In the genomic region with DNA sequence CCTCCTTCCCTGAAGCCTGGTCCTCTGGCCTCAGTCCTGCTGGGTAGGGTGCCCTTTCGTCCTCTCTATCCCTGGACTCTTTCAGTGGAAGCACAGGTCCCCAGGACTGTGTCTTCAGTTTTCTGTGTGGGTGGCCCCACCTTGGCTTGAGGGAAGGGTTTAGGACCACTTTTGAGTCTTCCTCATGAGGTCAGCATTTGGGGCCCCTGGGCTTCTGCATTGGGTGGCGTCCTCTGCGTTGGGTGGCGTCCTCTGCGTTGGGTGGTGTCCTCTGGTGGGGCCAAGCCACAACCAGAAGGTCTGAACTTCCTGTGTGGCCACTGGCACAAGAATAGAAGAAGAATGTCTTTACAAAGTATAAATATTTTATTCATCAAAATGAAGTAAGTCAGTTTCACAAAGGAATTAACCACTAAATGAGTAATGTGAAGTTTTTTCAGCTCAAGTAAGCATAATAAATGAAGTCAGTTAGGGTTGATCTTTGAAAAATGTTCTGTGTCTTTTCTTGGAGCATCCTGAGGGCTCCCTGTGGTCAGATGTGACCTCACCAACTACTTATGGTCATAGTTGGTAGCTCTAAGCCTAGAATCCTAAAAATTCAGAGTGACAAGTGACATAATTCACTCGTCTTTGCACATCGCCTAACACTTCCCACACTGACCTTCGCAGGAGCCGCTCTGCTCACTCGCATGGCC, we compare ENCODE assay signal across 1 cellular context.
TF ChIP-seq lines count a peak whose summit lies in the region.

No MANE protein-coding gene starts in this region.

TF ChIP-seq in IMR-90, 13 proteins besides CTCF, POLR2A, EP300 and RAD21:
- TF ChIP-seq RCOR1 (IDR thresholded peaks at IDR 0.05; ENCODE audit: insufficient replicate concordance, low read length) (no peak), NFE2L2 (IDR thresholded peaks at IDR 0.05; ENCODE audit: low read depth, low read length) (no peak), CHD1 (IDR thresholded peaks at IDR 0.05; ENCODE audit: low read depth, low read length) (no peak), BHLHE40 (IDR thresholded peaks at IDR 0.05; ENCODE audit: low read depth, low read length) (no peak), SMC3 (IDR thresholded peaks at IDR 0.05; ENCODE audit: low read depth, low read length) (no peak), MAZ (IDR thresholded peaks at IDR 0.05; ENCODE audit: borderline replicate concordance, low read depth, low read length) (no peak), RFX5 (IDR thresholded peaks at IDR 0.05; ENCODE audit: low read depth, low read length) (no peak), MAFK (IDR thresholded peaks at IDR 0.05; ENCODE audit: low read depth, low read length) (no peak), CEBPB (IDR thresholded peaks at IDR 0.05; ENCODE audit: low read depth, low read length) (no peak), MXI1 (IDR thresholded peaks at IDR 0.05; ENCODE audit: borderline replicate concordance, low read depth, low read length) (no peak), FOS (IDR thresholded peaks at IDR 0.05; ENCODE audit: low read depth, low read length) (no peak)
- TF ChIP-seq, protein P1, sequence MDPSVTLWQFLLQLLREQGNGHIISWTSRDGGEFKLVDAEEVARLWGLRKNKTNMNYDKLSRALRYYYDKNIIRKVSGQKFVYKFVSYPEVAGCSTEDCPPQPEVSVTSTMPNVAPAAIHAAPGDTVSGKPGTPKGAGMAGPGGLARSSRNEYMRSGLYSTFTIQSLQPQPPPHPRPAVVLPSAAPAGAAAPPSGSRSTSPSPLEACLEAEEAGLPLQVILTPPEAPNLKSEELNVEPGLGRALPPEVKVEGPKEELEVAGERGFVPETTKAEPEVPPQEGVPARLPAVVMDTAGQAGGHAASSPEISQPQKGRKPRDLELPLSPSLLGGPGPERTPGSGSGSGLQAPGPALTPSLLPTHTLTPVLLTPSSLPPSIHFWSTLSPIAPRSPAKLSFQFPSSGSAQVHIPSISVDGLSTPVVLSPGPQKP (IDR thresholded peaks at IDR 0.05; ENCODE audit: borderline replicate concordance, low read depth, low read length) = no peak
- TF ChIP-seq, protein P2, sequence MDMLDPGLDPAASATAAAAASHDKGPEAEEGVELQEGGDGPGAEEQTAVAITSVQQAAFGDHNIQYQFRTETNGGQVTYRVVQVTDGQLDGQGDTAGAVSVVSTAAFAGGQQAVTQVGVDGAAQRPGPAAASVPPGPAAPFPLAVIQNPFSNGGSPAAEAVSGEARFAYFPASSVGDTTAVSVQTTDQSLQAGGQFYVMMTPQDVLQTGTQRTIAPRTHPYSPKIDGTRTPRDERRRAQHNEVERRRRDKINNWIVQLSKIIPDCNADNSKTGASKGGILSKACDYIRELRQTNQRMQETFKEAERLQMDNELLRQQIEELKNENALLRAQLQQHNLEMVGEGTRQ (IDR thresholded peaks at IDR 0.05; ENCODE audit: low read depth, low read length) = no peak
